8 cellular contexts compared by ENCODE assay signal in the genomic region with DNA sequence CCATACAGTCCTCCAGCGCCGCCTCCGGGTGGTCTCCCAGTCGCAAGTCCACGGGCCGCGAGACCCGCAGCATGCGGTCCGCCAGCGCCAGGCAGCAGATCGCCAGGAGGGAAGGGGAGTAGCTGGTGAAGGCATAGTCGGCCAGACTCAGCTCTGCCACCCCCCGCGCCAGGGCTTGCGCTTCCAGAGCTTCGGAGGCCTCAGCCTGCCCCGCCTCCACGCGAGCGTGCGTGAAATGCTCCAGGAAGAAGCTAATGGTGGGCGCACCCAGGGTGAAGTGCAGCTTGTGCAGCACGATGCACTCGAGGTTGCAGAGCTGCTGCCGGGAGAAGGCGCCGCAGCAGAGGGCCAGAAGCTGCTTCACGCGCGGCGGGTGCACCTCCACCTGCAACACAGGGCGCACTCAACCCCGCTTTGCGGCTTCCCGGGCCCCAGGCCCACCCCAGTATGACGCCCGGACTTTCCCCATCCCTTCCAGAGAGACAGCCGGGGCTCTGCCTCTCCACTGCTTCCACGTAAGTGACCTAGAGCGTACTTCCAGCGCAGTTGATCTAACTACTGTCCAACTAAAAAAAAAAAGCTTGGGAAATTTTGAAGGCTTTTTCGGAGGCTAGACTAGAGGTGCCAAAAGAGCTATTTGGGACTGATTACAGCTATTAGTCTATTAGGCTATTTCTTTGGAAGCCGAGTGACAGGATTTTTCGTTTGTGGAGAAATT. TPM values are rescaled to one million over a fixed set of nuclear protein-coding genes. Genes with fewer than 3 reads are reported as not detected.
DNase-seq lines count a peak whose midpoint lies in the region; ATAC-seq, FAIRE-seq and TF ChIP-seq lines count a peak whose summit lies in the region.

No MANE protein-coding gene starts in this region.

- H3K9me3 ChIP-seq in endothelial cell of umbilical vein (replicated peaks; ENCODE audit: control insufficient read depth, insufficient read depth, low read length) (no peaks in the 10 kb centered on the region), trophoblast cell (ENCODE audit: insufficient read depth, low read depth, low read length) (peaks cover 2% of the 10 kb centered on the region)

- peak in 1 of 2 donors; percentile 19 for TF ChIP-seq CTCF in endothelial cell of umbilical vein (IDR thresholded peaks at IDR 0.05; ENCODE audit: extremely low read depth in 1 of 2, insufficient read depth in 1 of 2, low read depth in 1 of 2, low read length in 2 of 2)

- H3K79me1 ChIP-seq in trophoblast cell (ENCODE audit: low read length) = no peaks in the 10 kb centered on the region

- H3K9me1 ChIP-seq in endothelial cell of umbilical vein (replicated peaks; ENCODE audit: control insufficient read depth, extremely low read depth, insufficient read depth, low read length) = no peaks in the 10 kb centered on the region

- no peak overlapping the region for H4K91ac ChIP-seq in trophoblast cell (ENCODE audit: low read depth, low read length)

- dilution Hi-C loops in endothelial cell of umbilical vein (cut with MboI; ENCODE audit: extremely low pct_ligation_motif_present, low sequenced_read_pairs) = loop anchor here (10.0 kb wide), 1 partner anchor 67 kb away; a partner anchor contains a TSS

- H3K27me3 ChIP-seq in endothelial cell of umbilical vein (ENCODE audit: control insufficient read depth in 2 of 2, insufficient read depth in 2 of 2, low read length in 2 of 2) = peaks cover 52 to 60% of the 10 kb centered on the region in 2 experiments
- H3K27me3 ChIP-seq in trophoblast cell (ENCODE audit: insufficient read depth, low read length) = peaks cover 67% of the 10 kb centered on the region

- H4K20me1 ChIP-seq in endothelial cell of umbilical vein (replicated peaks; ENCODE audit: control insufficient read depth, extremely low read depth, insufficient read depth, low read length) = no peaks in the 10 kb centered on the region

- FAIRE-seq in endothelial cell of umbilical vein (lab: Jason Lieb, UNC) = peak; percentile 48

- DNase-seq in activated CD4-positive, alpha-beta T cell treated with anti-CD3 and anti-CD28 coated beads, Interleukin-2, amount 10 ng/mL, durations not matched to agents 24 days and 14 days = peak; percentile 77
- DNase-seq in activated CD4-positive, alpha-beta T cell treated with anti-CD3 and anti-CD28 coated beads, Interleukin-2, amount 50 U/mL, for 4 hours = no peak
- DNase-seq in endothelial cell of umbilical vein (ENCODE audit: low read depth, low spot score) (peak; percentile 52), trophoblast cell (no peak), SKM-1 (lab: John Stamatoyannopoulos, UW; ENCODE audit: unreplicated experiment) (no peak), iPS-NIHi11 (ENCODE audit: low spot score) (no peak)

- H3K23ac ChIP-seq in trophoblast cell (ENCODE audit: low read length) = no peak overlapping the region

- H3K4me3 Mint-ChIP-seq in activated CD4-positive, alpha-beta T cell treated with anti-CD3 and anti-CD28 coated beads, Interleukin-2, amount 10 ng/mL, durations not matched to agents 24 days and 14 days = peak overlapping the region; percentile 86

- peaks cover 78% of the 10 kb centered on the region for H3K27me3 Mint-ChIP-seq in activated CD4-positive, alpha-beta T cell treated with anti-CD3 and anti-CD28 coated beads, Interleukin-2, amount 10 ng/mL, durations not matched to agents 24 days and 14 days

- no peaks in the 10 kb centered on the region for H3K79me2 ChIP-seq in endothelial cell of umbilical vein (ENCODE audit: control insufficient read depth, insufficient read depth, low read length)
- H3K79me2 ChIP-seq in trophoblast cell (ENCODE audit: control insufficient read depth, insufficient read depth, low read length, poor library complexity) = no peaks in the 10 kb centered on the region

- H2AK5ac ChIP-seq in trophoblast cell (ENCODE audit: low read length) = no peak overlapping the region

- H2AFZ ChIP-seq in endothelial cell of umbilical vein (ENCODE audit: low read depth, low read length) (no peak overlapping the region), trophoblast cell (ENCODE audit: insufficient read depth, low read length, poor library complexity) (no peak overlapping the region)

- H3K4me2 ChIP-seq in endothelial cell of umbilical vein (ENCODE audit: insufficient read depth, low read length) = no peak overlapping the region
- H3K4me2 ChIP-seq in trophoblast cell (ENCODE audit: low read length) = peak overlapping the region; percentile 94

- no peak overlapping the region for H3K9ac ChIP-seq in endothelial cell of umbilical vein (replicated peaks; ENCODE audit: extremely low read depth, insufficient read depth, low read length)
- H3K9ac ChIP-seq in trophoblast cell (ENCODE audit: low read length) = no peak overlapping the region

- no peak for TF ChIP-seq POLR2A in endothelial cell of umbilical vein (IDR thresholded peaks at IDR 0.05; ENCODE audit: low read depth, low read length)

- H3K27ac ChIP-seq in endothelial cell of umbilical vein (ENCODE audit: insufficient read depth, low read depth, low read length) = no peak overlapping the region
- H3K27ac ChIP-seq in trophoblast cell (ENCODE audit: low read depth, low read length) = no peak overlapping the region

- no peaks in the 10 kb centered on the region for H3K9me3 Mint-ChIP-seq in activated CD4-positive, alpha-beta T cell treated with anti-CD3 and anti-CD28 coated beads, Interleukin-2, amount 10 ng/mL, durations not matched to agents 24 days and 14 days

- ATAC-seq in SK-N-SH treated with all-trans-retinoic acid at 6 μM for 48 hours (peak; percentile 8), GM21717 (IDR thresholded peaks at IDR 0.05; ENCODE audit: unreplicated experiment) (no peak)

- no CpG with 5 or more reads among the region's 45 CpGs for WGBS in trophoblast cell (ENCODE audit: extremely low coverage, insufficient coverage, insufficient read length)

- H3K4ac ChIP-seq in trophoblast cell (ENCODE audit: low read depth, low read length) = no peak overlapping the region

- no peak overlapping the region for H2BK120ac ChIP-seq in trophoblast cell (ENCODE audit: insufficient read depth, low read length, poor library complexity)

- H3K36me3 Mint-ChIP-seq in activated CD4-positive, alpha-beta T cell treated with anti-CD3 and anti-CD28 coated beads, Interleukin-2, amount 10 ng/mL, durations not matched to agents 24 days and 14 days (ENCODE audit: low read depth) = peaks cover 2% of the 10 kb centered on the region

- CTCF ChIA-PET in endothelial cell of umbilical vein (lab: Charles Lee) = interaction anchor here (0.6 to 2.6 kb wide), 6 partner anchors 10 to 72 kb away, joined by 3 to 11 read pairs (median 4); a partner anchor contains a TSS

- H2BK12ac ChIP-seq in trophoblast cell (ENCODE audit: low read length) = no peak overlapping the region

- H3K18ac ChIP-seq in trophoblast cell (ENCODE audit: low read length) = no peak overlapping the region

- H3K4me3 ChIP-seq in endothelial cell of umbilical vein (replicated peaks in 1 of 3; ENCODE audit: insufficient read depth in 1 of 3, low read depth in 1 of 3, low read length in 3 of 3) (peak overlapping the region in 1 of 3 experiments; percentile 17), trophoblast cell (ENCODE audit: low read depth, low read length) (no peak overlapping the region)

- H3K14ac ChIP-seq in trophoblast cell (ENCODE audit: low read length) = no peak overlapping the region

- no peak overlapping the region for H4K8ac ChIP-seq in trophoblast cell (ENCODE audit: low read depth, low read length)

- POLR2A ChIA-PET in endothelial cell of umbilical vein (lab: Charles Lee) = no interaction called here

- H3K4me1 ChIP-seq in endothelial cell of umbilical vein (ENCODE audit: control insufficient read depth, extremely low read depth, insufficient read depth, low read length) (peaks cover 29% of the 10 kb centered on the region), trophoblast cell (ENCODE audit: control insufficient read depth in 1 of 2, insufficient read depth in 2 of 2, low read length in 2 of 2) (peaks cover 17 to 27% of the 10 kb centered on the region in 2 experiments)

- no peak overlapping the region for H3K27ac Mint-ChIP-seq in activated CD4-positive, alpha-beta T cell treated with anti-CD3 and anti-CD28 coated beads, Interleukin-2, amount 10 ng/mL, durations not matched to agents 24 days and 14 days

- H3K36me3 ChIP-seq in endothelial cell of umbilical vein (ENCODE audit: control insufficient read depth in 2 of 2, extremely low read depth in 1 of 2, insufficient read depth in 2 of 2, low read length in 2 of 2) (no peaks in the 10 kb centered on the region), trophoblast cell (ENCODE audit: control insufficient read depth in 1 of 2, insufficient read depth in 2 of 2, low read length in 2 of 2) (no peaks in the 10 kb centered on the region)

- no peak overlapping the region for H2BK5ac ChIP-seq in trophoblast cell (ENCODE audit: low read depth, low read length, poor library complexity)

- intact Hi-C loops in activated CD4-positive, alpha-beta T cell treated with anti-CD3 and anti-CD28 coated beads, Interleukin-2, amount 10 ng/mL, durations not matched to agents 24 days and 14 days (cut with micrococcal nuclease) = loop anchor here (5.0 kb wide), 4 partner anchors 76 to 714 kb away; a partner anchor contains a TSS
- intact Hi-C loops in endothelial cell of umbilical vein (cut with micrococcal nuclease) = loop anchor here (2.0 to 5.0 kb wide), 3 partner anchors 59 to 301 kb away; a partner anchor contains a TSS

- no TSS peak for BruUV-seq in endothelial cell of umbilical vein (replicated peaks; lab: Mats Ljungman, UMichigan)

- peaks cover 37% of the 10 kb centered on the region for H3K4me1 Mint-ChIP-seq in activated CD4-positive, alpha-beta T cell treated with anti-CD3 and anti-CD28 coated beads, Interleukin-2, amount 10 ng/mL, durations not matched to agents 24 days and 14 days

- no peak overlapping the region for H4K12ac ChIP-seq in trophoblast cell (ENCODE audit: low read depth, low read length)

RNA-seq across cellular contexts. Expression of a gene that starts 1.8 kb away (rescaled TPM):
- total RNA-seq in activated CD4-positive, alpha-beta T cell treated with anti-CD3 and anti-CD28 coated beads, Interleukin-2, amount 10 ng/mL, durations not matched to agents 24 days and 14 days = 0.26 TPM in 1 of 2 replicates, not detected in the other
- total RNA-seq in endothelial cell of umbilical vein = 0.58 and 0.88 TPM in 2 replicates
- polyA plus RNA-seq in endothelial cell of umbilical vein = 0.37 and 0.60 TPM in 2 replicates
- polyA plus RNA-seq in endothelial cell of umbilical vein (2011; cell fraction: cytosol; rRNA removed) = 0.39 and 0.61 TPM in 2 replicates
- 0.53 and 0.54 TPM in 2 replicates for polyA plus RNA-seq in endothelial cell of umbilical vein (2011; cell fraction: nucleus; rRNA removed)
- 0.60 and 0.80 TPM in 2 replicates for polyA plus RNA-seq in endothelial cell of umbilical vein (2012)
- polyA minus RNA-seq in endothelial cell of umbilical vein = 0.34 TPM in 1 of 2 replicates, not detected in the other
- 6.6 TPM for polyA minus RNA-seq in endothelial cell of umbilical vein (2011; cell fraction: cytosol; rRNA and poly(A)+ RNA removed)
- not detected in 2 replicates for polyA minus RNA-seq in endothelial cell of umbilical vein (2011; cell fraction: nucleus; rRNA and poly(A)+ RNA removed)
- 0.33 and 0.46 TPM in 2 replicates for polyA plus RNA-seq in trophoblast cell (2013)

RNA-seq across cellular contexts. Expression of a gene that starts 4.5 kb away (rescaled TPM):
- total RNA-seq in activated CD4-positive, alpha-beta T cell treated with anti-CD3 and anti-CD28 coated beads, Interleukin-2, amount 10 ng/mL, durations not matched to agents 24 days and 14 days = not detected in 2 replicates
- total RNA-seq in endothelial cell of umbilical vein = not detected in 2 replicates
- not detected in 2 replicates for polyA plus RNA-seq in endothelial cell of umbilical vein
- polyA plus RNA-seq in endothelial cell of umbilical vein (2011; cell fraction: cytosol; rRNA removed) = 0.04 TPM in 1 of 2 replicates, not detected in the other
- polyA plus RNA-seq in endothelial cell of umbilical vein (2011; cell fraction: nucleus; rRNA removed) = not detected in 2 replicates
- not detected in 2 replicates for polyA plus RNA-seq in endothelial cell of umbilical vein (2012)
- not detected in 2 replicates for polyA minus RNA-seq in endothelial cell of umbilical vein
- 6.0 TPM for polyA minus RNA-seq in endothelial cell of umbilical vein (2011; cell fraction: cytosol; rRNA and poly(A)+ RNA removed)
- not detected in 2 replicates for polyA minus RNA-seq in endothelial cell of umbilical vein (2011; cell fraction: nucleus; rRNA and poly(A)+ RNA removed)
- 0.04 TPM in 1 of 2 replicates, not detected in the other for polyA plus RNA-seq in trophoblast cell (2013)

RNA-seq across cellular contexts. Expression of a gene that starts 58.7 kb away (rescaled TPM):
- total RNA-seq in activated CD4-positive, alpha-beta T cell treated with anti-CD3 and anti-CD28 coated beads, Interleukin-2, amount 10 ng/mL, durations not matched to agents 24 days and 14 days = not detected in 2 replicates
- 0.14 and 0.22 TPM in 2 replicates for total RNA-seq in endothelial cell of umbilical vein
- polyA plus RNA-seq in endothelial cell of umbilical vein = 0.22 TPM in 2 replicates
- polyA plus RNA-seq in endothelial cell of umbilical vein (2011; cell fraction: cytosol; rRNA removed) = 0.06 and 0.08 TPM in 2 replicates
- 0.41 and 0.51 TPM in 2 replicates for polyA plus RNA-seq in endothelial cell of umbilical vein (2011; cell fraction: nucleus; rRNA removed)
- 0.15 TPM in 1 of 2 replicates, not detected in the other for polyA plus RNA-seq in endothelial cell of umbilical vein (2012)
- polyA minus RNA-seq in endothelial cell of umbilical vein = 0.23 TPM in 1 of 2 replicates, not detected in the other
- not detected for polyA minus RNA-seq in endothelial cell of umbilical vein (2011; cell fraction: cytosol; rRNA and poly(A)+ RNA removed)
- polyA minus RNA-seq in endothelial cell of umbilical vein (2011; cell fraction: nucleus; rRNA and poly(A)+ RNA removed) = 0.34 TPM in 1 of 2 replicates, not detected in the other
- 0.01 and 0.03 TPM in 2 replicates for polyA plus RNA-seq in trophoblast cell (2013)

Comparison
In these comparisons a context has a peak if more than half of its experiments do, and no peak if none do; other contexts are left out.
1. DNase-seq: peak in activated CD4-positive, alpha-beta T cell treated with anti-CD3 and anti-CD28 coated beads, Interleukin-2, amount 10 ng/mL, durations not matched to agents 24 days and 14 days (single experiment) and endothelial cell of umbilical vein (single experiment); none in activated CD4-positive, alpha-beta T cell treated with anti-CD3 and anti-CD28 coated beads, Interleukin-2, amount 50 U/mL, for 4 hours (0 of 2), trophoblast cell (0 of 2), SKM-1 (single experiment) and iPS-NIHi11 (single experiment).